28 cellular contexts compared by ENCODE assay signal in the genomic region with DNA sequence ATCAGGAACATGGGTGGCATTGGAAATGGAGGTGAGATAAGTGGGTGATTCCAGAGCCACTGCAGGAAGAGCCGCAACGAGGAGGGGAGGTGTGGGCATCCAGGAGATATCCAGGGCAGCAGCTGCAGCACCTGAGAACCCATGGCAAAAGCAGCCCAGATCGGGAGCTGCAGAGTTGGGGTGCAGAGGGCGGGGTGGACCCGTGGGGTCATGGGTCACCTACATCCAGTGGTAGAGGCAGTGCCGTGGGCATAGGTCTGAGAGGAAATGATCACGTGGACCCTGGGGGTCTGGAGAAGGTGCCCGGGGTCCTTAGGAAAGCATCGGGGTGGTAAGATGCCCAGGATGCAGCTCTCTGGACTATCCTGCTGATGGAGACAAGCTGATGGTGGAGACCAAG.
"Had no signal": no experiment of that assay in that cellular context is flagged by ENCODE, and none has a peak within 500 bp of the region (broad histone marks: within the 10 kb centered on the region; RNA-seq: fewer than 3 reads in every experiment).

No MANE protein-coding gene starts in this region.

- DNase-seq: stimulated activated CD4-positive, alpha-beta T cell treated with anti-CD3 and anti-CD28 coated beads, Interleukin-2, amount 100 ng/mL, for 48 hours; stimulated activated CD4-positive, alpha-beta T cell treated with anti-CD3 and anti-CD28 coated beads, Interleukin-4, amount 100 ng/mL, for 1 hour; stimulated activated CD4-positive, alpha-beta T cell treated with anti-CD3 and anti-CD28 coated beads, Interleukin-4, amount 100 ng/mL, for 24 hours; stimulated activated CD4-positive, alpha-beta T cell treated with anti-CD3 and anti-CD28 coated beads, Interleukin-4, amount 100 ng/mL, for 4 hours; stimulated activated CD8-positive, alpha-beta memory T cell treated with anti-CD3 and anti-CD28 coated beads, Interleukin-4, amount 100 ng/mL, for 48 hours; stimulated activated naive B cell treated with anti-CD40 and anti-IgM and Interleukin-4, amounts not matched to agents 10 μg/mL and 1 μg/mL and 100 μg/mL, for 72 hours; stimulated activated naive CD4-positive, alpha-beta T cell; stimulated activated naive CD4-positive, alpha-beta T cell treated with Interleukin-2 at 50 U/mL for 16 hours; stimulated activated naive CD8-positive, alpha-beta T cell treated with anti-CD3 and anti-CD28 coated beads, Interleukin-15, amount 100 ng/mL, for 72 hours; stimulated activated naive CD8-positive, alpha-beta T cell treated with anti-CD3 and anti-CD28 coated beads, Interleukin-15, Interleukin-2, amounts not matched to agents 100 U/mL and 50 U/mL, for 24 hours; stomach; substantia nigra; testis; thyroid gland; tibial artery; transverse colon; trophoblast cell; upper lobe of left lung; upper lobe of right lung; uterus had no signal

- H3K27ac Mint-ChIP-seq: stimulated activated effector memory CD8-positive, alpha-beta T cell treated with anti-CD3 and anti-CD28 coated beads, Interleukin-12 subunit alpha, Interleukin-12 subunit beta, amount 100 ng/mL, for 72 hours; stimulated activated memory B cell treated with anti-CD40 and anti-IgM and Interleukin-4, amounts not matched to agents 10 μg/mL and 1 μg/mL and 100 μg/mL, for 72 hours; stimulated activated naive B cell treated with anti-CD40 and anti-IgM and Interleukin-4, amounts not matched to agents 10 μg/mL and 1 μg/mL and 100 μg/mL, for 72 hours; stimulated activated naive CD8-positive, alpha-beta T cell treated with anti-CD3 and anti-CD28 coated beads, Interleukin-15, Interleukin-2, amounts not matched to agents 100 ng/mL and 50 ng/mL, for 24 hours; type B pancreatic cell had no signal

- H3K4me1 Mint-ChIP-seq: stimulated activated effector memory CD8-positive, alpha-beta T cell treated with anti-CD3 and anti-CD28 coated beads, Interleukin-12 subunit alpha, Interleukin-12 subunit beta, amount 100 ng/mL, for 72 hours; stimulated activated memory B cell treated with anti-CD40 and anti-IgM and Interleukin-4, amounts not matched to agents 10 μg/mL and 1 μg/mL and 100 μg/mL, for 72 hours; stimulated activated naive B cell treated with anti-CD40 and anti-IgM and Interleukin-4, amounts not matched to agents 10 μg/mL and 1 μg/mL and 100 μg/mL, for 72 hours; stimulated activated naive CD8-positive, alpha-beta T cell treated with anti-CD3 and anti-CD28 coated beads, Interleukin-15, amount 100 ng/mL, for 72 hours had no signal

- H3K4me3 ChIP-seq: stomach, suprapubic skin, testis, thoracic aorta, thyroid gland, tibial artery, tibial nerve, transverse colon, upper lobe of left lung, upper lobe of right lung, uterus, vagina had no signal

- H3K27ac ChIP-seq: stomach, suprapubic skin, testis, thoracic aorta, thyroid gland, tibial artery, tibial nerve, transverse colon, upper lobe of left lung, upper lobe of right lung, uterus, vagina had no signal

- H3K9me3 ChIP-seq: stomach, suprapubic skin, testis, thoracic aorta, thyroid gland, tibial artery, upper lobe of left lung, upper lobe of right lung, uterus, vagina had no signal

- H3K9me3 Mint-ChIP-seq: stimulated activated memory B cell treated with anti-CD40 and anti-IgM and Interleukin-4, amounts not matched to agents 10 μg/mL and 1 μg/mL and 100 μg/mL, for 72 hours; stimulated activated naive CD8-positive, alpha-beta T cell treated with anti-CD3 and anti-CD28 coated beads, Interleukin-15, Interleukin-2, amounts not matched to agents 100 ng/mL and 50 ng/mL, for 24 hours; type B pancreatic cell had no signal

- H3K4me1 ChIP-seq: stomach, suprapubic skin, testis, thyroid gland, tibial artery, tibial nerve, transverse colon, upper lobe of left lung, upper lobe of right lung, uterus, vagina had no signal

- H3K4me3 Mint-ChIP-seq: stimulated activated effector memory CD8-positive, alpha-beta T cell treated with anti-CD3 and anti-CD28 coated beads, Interleukin-12 subunit alpha, Interleukin-12 subunit beta, amount 100 ng/mL, for 72 hours; stimulated activated memory B cell treated with anti-CD40 and anti-IgM and Interleukin-4, amounts not matched to agents 10 μg/mL and 1 μg/mL and 100 μg/mL, for 72 hours; stimulated activated naive B cell treated with anti-CD40 and anti-IgM and Interleukin-4, amounts not matched to agents 10 μg/mL and 1 μg/mL and 100 μg/mL, for 72 hours; stimulated activated naive CD8-positive, alpha-beta T cell treated with anti-CD3 and anti-CD28 coated beads, Interleukin-15, amount 100 ng/mL, for 72 hours; stimulated activated naive CD8-positive, alpha-beta T cell treated with anti-CD3 and anti-CD28 coated beads, Interleukin-15, Interleukin-2, amounts not matched to agents 100 ng/mL and 50 ng/mL, for 24 hours; type B pancreatic cell had no signal

- H3K27me3 ChIP-seq: stomach, suprapubic skin, testis, thyroid gland, tibial artery, tibial nerve, transverse colon, upper lobe of left lung, upper lobe of right lung, uterus, vagina had no signal

- H3K27me3 Mint-ChIP-seq: stimulated activated memory B cell treated with anti-CD40 and anti-IgM and Interleukin-4, amounts not matched to agents 10 μg/mL and 1 μg/mL and 100 μg/mL, for 72 hours; stimulated activated naive B cell treated with anti-CD40 and anti-IgM and Interleukin-4, amounts not matched to agents 10 μg/mL and 1 μg/mL and 100 μg/mL, for 72 hours had no signal

- ATAC-seq: stimulated activated effector memory CD8-positive, alpha-beta T cell treated with anti-CD3 and anti-CD28 coated beads, Interleukin-12 subunit alpha, Interleukin-12 subunit beta, amount 100 ng/mL, for 72 hours; stimulated activated memory B cell treated with anti-CD40 and anti-IgM and Interleukin-4, amounts not matched to agents 10 μg/mL and 1 μg/mL and 100 μg/mL, for 72 hours; stimulated activated naive B cell treated with anti-CD40 and anti-IgM and Interleukin-4, amounts not matched to agents 10 μg/mL and 1 μg/mL and 100 μg/mL, for 72 hours; stimulated activated naive CD8-positive, alpha-beta T cell treated with anti-CD3 and anti-CD28 coated beads, Interleukin-15, amount 100 ng/mL, for 72 hours; stimulated activated naive CD8-positive, alpha-beta T cell treated with anti-CD3 and anti-CD28 coated beads, Interleukin-15, Interleukin-2, amounts not matched to agents 100 U/mL and 50 U/mL, for 24 hours; upper lobe of right lung had no signal

- H3K36me3 ChIP-seq: stomach, suprapubic skin, thoracic aorta, thyroid gland, tibial artery, tibial nerve, transverse colon, upper lobe of left lung, upper lobe of right lung, uterus, vagina had no signal

- H3K36me3 Mint-ChIP-seq: stimulated activated effector memory CD8-positive, alpha-beta T cell treated with anti-CD3 and anti-CD28 coated beads, Interleukin-12 subunit alpha, Interleukin-12 subunit beta, amount 100 ng/mL, for 72 hours; stimulated activated memory B cell treated with anti-CD40 and anti-IgM and Interleukin-4, amounts not matched to agents 10 μg/mL and 1 μg/mL and 100 μg/mL, for 72 hours; stimulated activated naive B cell treated with anti-CD40 and anti-IgM and Interleukin-4, amounts not matched to agents 10 μg/mL and 1 μg/mL and 100 μg/mL, for 72 hours; type B pancreatic cell had no signal
